ENCODE assay signal across 9 cellular contexts in the genomic region with DNA sequence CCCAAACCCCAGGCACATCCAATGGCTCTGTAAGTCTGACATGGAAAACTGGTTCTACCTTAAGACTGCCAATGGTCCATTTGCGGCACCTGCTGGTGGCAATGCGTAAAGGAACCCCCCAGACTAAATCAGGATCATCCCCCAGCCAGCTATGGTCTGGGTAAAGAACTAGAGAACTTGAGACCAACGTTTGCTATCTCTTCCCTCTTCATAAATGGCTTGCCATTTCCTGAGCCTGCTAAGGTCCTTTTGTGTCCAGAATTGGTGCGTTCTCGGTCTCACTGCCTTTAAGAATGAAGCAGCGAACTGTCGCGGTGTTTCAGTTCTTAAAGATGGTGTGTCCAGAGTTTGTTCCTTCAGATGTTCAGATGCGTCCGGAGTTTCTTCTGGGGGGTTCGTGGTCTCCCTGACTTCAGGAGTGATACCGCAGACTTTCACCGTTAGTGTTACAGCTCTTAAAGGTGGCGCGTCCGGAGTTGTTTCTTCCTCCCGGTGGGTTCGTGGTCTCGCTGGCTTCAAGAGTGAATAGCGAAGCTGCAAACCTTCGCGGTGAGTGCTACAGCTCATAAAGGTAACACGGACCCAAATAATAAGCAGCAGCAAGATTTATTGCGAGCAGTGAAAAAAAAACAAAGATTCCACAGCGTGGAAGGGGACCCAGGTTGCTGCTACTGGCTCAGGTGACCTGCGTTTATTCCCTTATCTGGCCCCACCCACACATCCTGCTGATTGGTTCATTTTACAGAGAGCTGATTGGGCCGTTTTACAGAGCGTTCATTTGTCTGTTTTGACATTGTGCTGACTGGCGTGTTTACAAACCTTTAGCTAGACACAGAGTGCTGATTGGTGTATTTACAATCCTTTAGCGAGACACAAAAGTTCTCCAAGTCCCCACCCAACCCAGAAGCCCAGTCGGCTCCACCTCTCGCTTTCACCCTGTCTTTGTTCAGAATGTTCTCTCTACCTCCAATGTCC.
DNase-seq lines count a peak whose midpoint lies in the region; ATAC-seq and TF ChIP-seq lines count a peak whose summit lies in the region.
"Had no signal": no experiment of that assay in that cellular context is flagged by ENCODE, and none has a peak within 500 bp of the region (broad histone marks: within the 10 kb centered on the region; RNA-seq: fewer than 3 reads in every experiment).

No MANE protein-coding gene starts in this region.

- H3K4me3 ChIP-seq in GM06990 (replicated peaks; ENCODE audit: low read depth, low read length) (peak overlapping the region; percentile 61), HL-60 (replicated peaks; ENCODE audit: insufficient read depth, low read length) (peak overlapping the region; percentile 44), colonic mucosa (no peak overlapping the region), rectal smooth muscle tissue (ENCODE audit: low read length) (peak overlapping the region; percentile 7)
- H3K4me3 ChIP-seq: SK-N-MC had no signal

- H3K9ac ChIP-seq in colonic mucosa (ENCODE audit: low read depth in 2 of 2, low read length in 2 of 2) (peak overlapping the region in 1 of 2 donors; percentile 19), rectal smooth muscle tissue (ENCODE audit: low read length) (no peak overlapping the region)

- peak; percentile 91 for TF ChIP-seq CTCF in GM06990 (IDR thresholded peaks at IDR 0.05; ENCODE audit: insufficient read depth, low read length, poor library complexity, severe bottlenecking)
- peak; percentile 86 for TF ChIP-seq CTCF in HL-60 (IDR thresholded peaks at IDR 0.05; ENCODE audit: insufficient read depth, low read length)
- peak; percentile 16 for TF ChIP-seq CTCF in colonic mucosa (IDR thresholded peaks at IDR 0.05)

- H3K9me3 ChIP-seq in colonic mucosa = no peaks in the 10 kb centered on the region

- DNase-seq in GM06990 (ENCODE audit: extremely low read depth, insufficient read length) = peak; percentile 54
- DNase-seq in HL-60 (ENCODE audit: low read depth in 1 of 2, low spot score in 1 of 2) = peak; percentile 54 to 65
- peak; percentile 45 for DNase-seq in UCSD-AML1 (lab: John Stamatoyannopoulos, UW; ENCODE audit: unreplicated experiment)
- DNase-seq in colonic mucosa = peak; percentile 29
- no peak for DNase-seq in NCI-H1436 (lab: John Stamatoyannopoulos, UW)
- DNase-seq in Ammon's horn (ENCODE audit: low spot score) = no peak

- H3K27ac ChIP-seq in HL-60 (replicated peaks) (peak overlapping the region; percentile 79), colonic mucosa (no peak overlapping the region), rectal smooth muscle tissue (ENCODE audit: low read depth, low read length) (no peak overlapping the region)
- H3K27ac ChIP-seq: SK-N-MC had no signal

- H3K4me1 ChIP-seq in colonic mucosa (no peaks in the 10 kb centered on the region), rectal smooth muscle tissue (ENCODE audit: control insufficient read depth, insufficient read depth, low read length) (no peaks in the 10 kb centered on the region)

- intact Hi-C loops in colonic mucosa (cut with DNase I) = no loop called here

- H3K36me3 ChIP-seq in GM06990 (ENCODE audit: control insufficient read depth, insufficient read depth, low read length) = no peaks in the 10 kb centered on the region
- no peaks in the 10 kb centered on the region for H3K36me3 ChIP-seq in colonic mucosa
- H3K36me3 ChIP-seq in rectal smooth muscle tissue (ENCODE audit: control insufficient read depth, insufficient read depth, low read length) = no peaks in the 10 kb centered on the region

- ATAC-seq in GM21381 (IDR thresholded peaks at IDR 0.05; ENCODE audit: unreplicated experiment) = peak; percentile 59

- H3K27me3 ChIP-seq in GM06990 (replicated peaks; ENCODE audit: control insufficient read depth, insufficient read depth, low read length) = no peaks in the 10 kb centered on the region
- H3K27me3 ChIP-seq in HL-60 (ENCODE audit: insufficient read depth, poor library complexity, severe bottlenecking) = no peaks in the 10 kb centered on the region
- H3K27me3 ChIP-seq in colonic mucosa = no peaks in the 10 kb centered on the region
- H3K27me3 ChIP-seq in rectal smooth muscle tissue (ENCODE audit: control insufficient read depth, insufficient read depth, low read length) = no peaks in the 10 kb centered on the region

Comparison
In these comparisons a context has a peak if more than half of its experiments do, and no peak if none do; other contexts are left out.
1. DNase-seq: peak in GM06990 (single experiment), HL-60 (2 of 2), UCSD-AML1 (single experiment) and colonic mucosa (single experiment); none in NCI-H1436 (single experiment) and Ammon's horn (single experiment).
2. CTCF ChIP-seq: peak in every context shown above with its lines; median percentile 91 in GM06990; 86 in HL-60; 16 in colonic mucosa.